9 cellular contexts compared by ENCODE assay signal in the genomic region with DNA sequence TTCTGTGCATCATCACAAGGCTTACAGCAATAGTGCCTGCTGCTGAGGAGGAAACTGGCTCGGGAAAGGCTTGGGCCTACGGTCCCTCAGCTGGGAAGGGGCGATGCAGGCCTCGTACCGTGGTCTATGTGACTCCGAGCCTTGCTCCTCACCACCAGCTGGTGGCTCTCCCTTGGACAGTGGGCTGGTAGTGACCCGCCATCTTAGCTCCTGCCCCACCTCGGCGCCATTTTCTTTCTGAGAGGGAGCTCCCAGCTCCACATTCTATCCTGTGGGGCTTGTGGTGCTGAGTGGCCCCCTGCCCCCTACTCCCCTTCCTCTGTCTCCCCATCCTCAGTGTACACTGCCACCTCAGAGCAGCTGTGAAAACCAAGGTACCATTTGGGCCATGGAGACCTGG.
"Had no signal": no experiment of that assay in that cellular context is flagged by ENCODE, and none has a peak within 500 bp of the region (broad histone marks: within the 10 kb centered on the region; RNA-seq: fewer than 3 reads in every experiment).

No MANE protein-coding gene starts in this region.

- DNase-seq: H7, HFFc6, IMR-90, KBM-7 had no signal

- FAIRE-seq: HTR-8/SVneo had no signal

- H3K4me3 ChIP-seq: GM23338, HAP-1 had no signal

- H3K36me3 ChIP-seq: HAP-1 had no signal

- H3K9me3 ChIP-seq: HAP-1 had no signal

- H3K4me1 ChIP-seq: HAP-1 had no signal

- ATAC-seq: GM23338, HCT116 had no signal

- H3K4me2 ChIP-seq: GM23338, KMS-11 had no signal

- H2AFZ ChIP-seq: GM23338 had no signal

- H3K27ac ChIP-seq: KMS-11 had no signal

- H3K9ac ChIP-seq: KMS-11 had no signal
